In the genomic region with DNA sequence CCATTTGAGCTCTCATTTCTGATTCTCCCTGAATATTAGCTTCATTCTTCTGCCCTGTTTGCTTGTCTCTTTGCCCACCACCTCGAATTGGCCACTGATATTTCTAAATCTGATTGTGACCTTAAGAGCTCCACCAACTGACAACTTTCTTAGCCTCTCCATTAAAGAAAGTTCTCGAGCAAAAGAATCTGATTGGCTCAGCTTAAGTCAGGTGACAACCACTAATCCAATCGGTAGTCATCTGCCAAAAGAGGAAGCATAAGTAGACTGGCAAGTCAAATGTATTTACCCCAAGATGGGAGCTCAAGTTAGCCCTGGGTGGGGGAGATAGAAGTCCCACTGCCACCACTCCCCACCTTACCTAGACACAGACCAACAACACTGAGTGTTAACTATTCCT, we compare ENCODE assay signal across 1 cellular context.
A peak's percentile ranks its signal among the peaks of the same experiment; 100 is the strongest.
TF ChIP-seq lines count a peak whose summit lies in the region.

No MANE protein-coding gene starts in this region.

TF ChIP-seq in HepG2, 621 proteins besides CTCF, POLR2A, EP300 and RAD21:
- no peak for TF ChIP-seq POLR2G (IDR thresholded peaks at IDR 0.05; ENCODE audit: low read depth, low read length)
- TF ChIP-seq NFYB (CRISPR knock-in tag; IDR thresholded peaks at IDR 0.05) = peak; percentile 34; the same call in 1 of the 2 replicates
- TF ChIP-seq ZFP1 (CRISPR knock-in tag; IDR thresholded peaks at IDR 0.05) = no peak
TF ChIP-seq in HepG2: peak in this region for 1.
